1 cellular context compared by ENCODE assay signal in genomic region chr10:93841930-93842329, GRCh38.
A peak's percentile ranks its signal among the peaks of the same experiment; 100 is the strongest.
TF ChIP-seq lines count a peak whose summit lies in the region.

No MANE protein-coding gene starts in this region.

TF ChIP-seq in H1, 55 proteins besides CTCF, POLR2A, EP300 and RAD21:
- TF ChIP-seq TAF7 (optimal IDR thresholded peaks at IDR 0.05; ENCODE audit: borderline replicate concordance, low read depth, low read length) (no peak), SIRT6 (IDR thresholded peaks at IDR 0.05; ENCODE audit: low read length) (no peak), BCL11A (IDR thresholded peaks at IDR 0.05; ENCODE audit: low read depth in 2 of 2, low read length in 2 of 2) (peak; percentile 8 to 83), SP2 (IDR thresholded peaks at IDR 0.05; ENCODE audit: low read length) (no peak), YY1 (IDR thresholded peaks at IDR 0.05; ENCODE audit: low read depth, low read length) (no peak), HDAC2 (IDR thresholded peaks at IDR 0.05; ENCODE audit: borderline replicate concordance in 1 of 2, low read depth in 2 of 2, low read length in 2 of 2) (no peak), RBBP5 (IDR thresholded peaks at IDR 0.05; ENCODE audit: borderline replicate concordance, low read depth, low read length) (no peak), GABPA (IDR thresholded peaks at IDR 0.05; ENCODE audit: borderline replicate concordance, insufficient read depth, low read length) (no peak), HDAC6 (IDR thresholded peaks at IDR 0.05; ENCODE audit: low read depth, low read length) (peak; percentile 98), KDM1A (IDR thresholded peaks at IDR 0.05; ENCODE audit: borderline replicate concordance, low read length) (peak; percentile 49; the same call in 1 of the 2 replicates), BRCA1 (IDR thresholded peaks at IDR 0.05; ENCODE audit: low read depth, low read length) (no peak), TCF12 (IDR thresholded peaks at IDR 0.05; ENCODE audit: low read depth, low read length) (peak; percentile 100), POLR2AphosphoS5 (IDR thresholded peaks at IDR 0.05; ENCODE audit: low read depth, low read length) (peak; percentile 99), GTF2F1 (IDR thresholded peaks at IDR 0.05; ENCODE audit: borderline replicate concordance, low read depth, low read length) (no peak), CBX5 (IDR thresholded peaks at IDR 0.05; ENCODE audit: low read depth, low read length) (no peak), SAP30 (IDR thresholded peaks at IDR 0.05; ENCODE audit: insufficient read depth, insufficient replicate concordance, low read length) (no peak), SUZ12 (IDR thresholded peaks at IDR 0.05; ENCODE audit: low read length) (no peak), BACH1 (IDR thresholded peaks at IDR 0.05; ENCODE audit: low read length) (no peak), CHD2 (IDR thresholded peaks at IDR 0.05; ENCODE audit: low read length) (0 out of 2 replicates have a peak, but pooled peaks have one; percentile 7), EZH2 (IDR thresholded peaks at IDR 0.05; ENCODE audit: low read depth, low read length, severe bottlenecking) (no peak), KDM4A (IDR thresholded peaks at IDR 0.05; ENCODE audit: low read depth, low read length, severe bottlenecking) (no peak), JUN (IDR thresholded peaks at IDR 0.05; ENCODE audit: low read depth, low read length) (peak; percentile 29; the same call in 1 of the 2 replicates), RNF2 (IDR thresholded peaks at IDR 0.05; ENCODE audit: borderline replicate concordance, low read depth, low read length, missing control alignments, poor library complexity, severe bottlenecking) (no peak), RFX5 (IDR thresholded peaks at IDR 0.05; ENCODE audit: borderline replicate concordance, low read depth, low read length) (no peak), TBP (IDR thresholded peaks at IDR 0.05; ENCODE audit: low read depth, low read length) (no peak), ATF2 (IDR thresholded peaks at IDR 0.05; ENCODE audit: low read length) (peak; percentile 84), SP1 (IDR thresholded peaks at IDR 0.05; ENCODE audit: low read depth, low read length) (peak; percentile 78), SIN3A (conservative IDR thresholded peaks at IDR 0.05 in 1 of 2, IDR thresholded peaks at IDR 0.05 in 1 of 2; ENCODE audit: low read depth in 1 of 2, low read length in 2 of 2) (0 out of 4 replicates have a peak, but pooled peaks of 1 of the 2 experiments have one; percentile 33), JUND (IDR thresholded peaks at IDR 0.05; ENCODE audit: low read length) (no peak), ASH2L (IDR thresholded peaks at IDR 0.05; ENCODE audit: low read length) (no peak), POU5F1 (IDR thresholded peaks at IDR 0.05; ENCODE audit: low read depth, low read length) (peak; percentile 98), EGR1 (IDR thresholded peaks at IDR 0.05; ENCODE audit: borderline replicate concordance, low read depth, low read length) (peak; percentile 80), MAX (IDR thresholded peaks at IDR 0.05) (no peak), ZNF274 (IDR thresholded peaks at IDR 0.05; ENCODE audit: borderline replicate concordance, extremely low read depth, low read length) (peak; percentile 54; the same call in 1 of the 2 replicates), SP4 (IDR thresholded peaks at IDR 0.05; ENCODE audit: low read length) (no peak), TAF1 (IDR thresholded peaks at IDR 0.05; ENCODE audit: low read depth, low read length) (no peak), NANOG (IDR thresholded peaks at IDR 0.05; ENCODE audit: insufficient read depth, low read depth, low read length, poor library complexity, severe bottlenecking) (peak; percentile 55), USF2 (IDR thresholded peaks at IDR 0.05; ENCODE audit: low read length) (no peak), CTBP2 (IDR thresholded peaks at IDR 0.05; ENCODE audit: borderline replicate concordance, insufficient read depth, insufficient read length, low read length) (no peak), ATF3 (IDR thresholded peaks at IDR 0.05; ENCODE audit: insufficient read depth, low read depth, low read length) (no peak), CHD1 (IDR thresholded peaks at IDR 0.05; ENCODE audit: low read depth, low read length) (no peak), CEBPB (IDR thresholded peaks at IDR 0.05; ENCODE audit: low read depth, low read length) (no peak), PHF8 (conservative IDR thresholded peaks at IDR 0.05; ENCODE audit: low read depth, low read length) (no peak), FOSL1 (IDR thresholded peaks at IDR 0.05; ENCODE audit: insufficient read depth, low read depth, low read length) (no peak), CREB1 (IDR thresholded peaks at IDR 0.05) (no peak), TEAD4 (IDR thresholded peaks at IDR 0.05; ENCODE audit: low read depth, low read length) (peak; percentile 89), E2F6 (IDR thresholded peaks at IDR 0.05) (no peak), MAFK (IDR thresholded peaks at IDR 0.05; ENCODE audit: low read depth, low read length) (no peak), CBX8 (IDR thresholded peaks at IDR 0.05; ENCODE audit: borderline replicate concordance, low read depth, low read length) (no peak), NRF1 (IDR thresholded peaks at IDR 0.05; ENCODE audit: low read depth, low read length) (no peak), CHD7 (IDR thresholded peaks at IDR 0.05; ENCODE audit: insufficient replicate concordance, low read length) (no peak), KDM5A (IDR thresholded peaks at IDR 0.05; ENCODE audit: low read length) (no peak), SRF (IDR thresholded peaks at IDR 0.05; ENCODE audit: low read depth, low read length) (no peak), RXRA (IDR thresholded peaks at IDR 0.05; ENCODE audit: insufficient read depth, low read depth, low read length) (peak; percentile 80; the same call in 1 of the 2 replicates)
